In genomic region chr7:5692112-5692844, GRCh38 we compare ENCODE assay signal across 8 cellular contexts.
A peak's percentile ranks its signal among the peaks of the same experiment; 100 is the strongest.
DNase-seq lines count a peak whose midpoint lies in the region; ATAC-seq, FAIRE-seq and TF ChIP-seq lines count a peak whose summit lies in the region.

No MANE protein-coding gene starts in this region.

- H3K36me3 ChIP-seq in astrocyte (ENCODE audit: insufficient read depth, low read length) (no peaks in the 10 kb centered on the region), skeletal muscle satellite cell (ENCODE audit: insufficient read depth, low read length) (no peaks in the 10 kb centered on the region)

- H3K4me3 Mint-ChIP-seq in IgD-negative memory B cell (peak overlapping the region in 3 of 4 donors; percentile 44 to 70 (median 54)), astrocyte (ENCODE audit: unreplicated experiment) (peak overlapping the region; percentile 52)

- H3K9me3 Mint-ChIP-seq in IgD-negative memory B cell (no peaks in the 10 kb centered on the region), astrocyte (ENCODE audit: unreplicated experiment) (no peaks in the 10 kb centered on the region)

- H3K36me3 Mint-ChIP-seq in IgD-negative memory B cell (peaks cover 5% of the 10 kb centered on the region), astrocyte (ENCODE audit: low read depth, unreplicated experiment) (peaks cover 18% of the 10 kb centered on the region)

- H4K20me1 ChIP-seq in astrocyte (ENCODE audit: insufficient read depth, low read length) = no peaks in the 10 kb centered on the region

- H3K4me1 Mint-ChIP-seq in IgD-negative memory B cell (peaks cover 62 to 84% (median 69%) of the 10 kb centered on the region in 3 donors), astrocyte (ENCODE audit: low read depth, unreplicated experiment) (peaks cover 89% of the 10 kb centered on the region)

- H3K27me3 ChIP-seq in astrocyte (ENCODE audit: insufficient read depth, low read length) (no peaks in the 10 kb centered on the region), skeletal muscle satellite cell (ENCODE audit: control insufficient read depth, insufficient read depth, low read length) (no peaks in the 10 kb centered on the region)

- H3K4me2 ChIP-seq in astrocyte (ENCODE audit: low read length) (peak overlapping the region; percentile 85), skeletal muscle satellite cell (ENCODE audit: low read length) (peak overlapping the region; percentile 86)

- DNase-seq in AG09309 (ENCODE audit: low read depth) = peak; percentile 96
- DNase-seq in astrocyte (ENCODE audit: low read depth) = peak; percentile 97
- peak; percentile 45 to 64 for DNase-seq in hippocampal formation (lab: John Stamatoyannopoulos, UW)

- H3K27me3 Mint-ChIP-seq in IgD-negative memory B cell (no peaks in the 10 kb centered on the region), astrocyte (ENCODE audit: low read depth, unreplicated experiment) (no peaks in the 10 kb centered on the region)

- H3K9ac ChIP-seq in astrocyte (ENCODE audit: low read length) = peak overlapping the region; percentile 91
- H3K9ac ChIP-seq in skeletal muscle satellite cell (ENCODE audit: low read depth, low read length) = peak overlapping the region; percentile 89

- no peak for ATAC-seq in GM19452 (IDR thresholded peaks at IDR 0.05; ENCODE audit: unreplicated experiment)
- no peak for ATAC-seq in HG02973 (IDR thresholded peaks at IDR 0.05; ENCODE audit: unreplicated experiment)
- ATAC-seq in GM18907 (IDR thresholded peaks at IDR 0.05; ENCODE audit: unreplicated experiment) = no peak

- H3K4me3 ChIP-seq in AG09309 (ENCODE audit: control insufficient read depth, low read depth, low read length) = peak overlapping the region; percentile 12; the same call in 1 of the 2 replicates
- peak overlapping the region; percentile 45 for H3K4me3 ChIP-seq in astrocyte (ENCODE audit: insufficient read depth, low read depth, low read length)
- peak overlapping the region; percentile 62 for H3K4me3 ChIP-seq in skeletal muscle satellite cell (ENCODE audit: low read length)

- peaks cover 45% of the 10 kb centered on the region for H3K79me2 ChIP-seq in astrocyte (ENCODE audit: insufficient read depth, low read length)

- peaks cover 71% of the 10 kb centered on the region for H3K4me1 ChIP-seq in astrocyte (ENCODE audit: insufficient read depth, low read length)
- peaks cover 98% of the 10 kb centered on the region for H3K4me1 ChIP-seq in skeletal muscle satellite cell (ENCODE audit: control insufficient read depth, insufficient read depth, low read length)

- peak; percentile 72 for FAIRE-seq in astrocyte (lab: Jason Lieb, UNC)

- H3K9me3 ChIP-seq in astrocyte (ENCODE audit: insufficient read depth, low read depth, low read length) (no peaks in the 10 kb centered on the region), skeletal muscle satellite cell (replicated peaks; ENCODE audit: low read length) (no peaks in the 10 kb centered on the region)

- no peak overlapping the region for H2AFZ ChIP-seq in astrocyte (ENCODE audit: low read depth, low read length)

- TF ChIP-seq CTCF in AG09309 (IDR thresholded peaks at IDR 0.05; ENCODE audit: control insufficient read depth, insufficient read depth, low read depth, low read length, missing control alignments) (no peak), astrocyte (IDR thresholded peaks at IDR 0.05; ENCODE audit: insufficient read depth, low read depth, low read length) (no peak)

- H3K27ac ChIP-seq in astrocyte (ENCODE audit: low read depth, low read length) = peak overlapping the region; percentile 100

- H3K27ac Mint-ChIP-seq in IgD-negative memory B cell (peak overlapping the region; percentile 81 to 97 (median 96)), astrocyte (ENCODE audit: unreplicated experiment) (peak overlapping the region; percentile 98)

Comparison
In these comparisons a context has a peak if more than half of its experiments do, and no peak if none do; other contexts are left out.
1. H3K4me3 ChIP-seq: peak in every context shown above with its lines; median percentile 62 in skeletal muscle satellite cell; 45 in astrocyte; 12 in AG09309.